Comparison of ENCODE assay signal across 1 cellular context in genomic region chr6:43669922-43670622, GRCh38.
A peak's percentile ranks its signal among the peaks of the same experiment; 100 is the strongest.
TF ChIP-seq lines count a peak whose summit lies in the region.

No MANE protein-coding gene starts in this region.

TF ChIP-seq in K562, 482 proteins besides CTCF, POLR2A, EP300 and RAD21 (continued from another document and continues in another):
- TF ChIP-seq, protein P1, sequence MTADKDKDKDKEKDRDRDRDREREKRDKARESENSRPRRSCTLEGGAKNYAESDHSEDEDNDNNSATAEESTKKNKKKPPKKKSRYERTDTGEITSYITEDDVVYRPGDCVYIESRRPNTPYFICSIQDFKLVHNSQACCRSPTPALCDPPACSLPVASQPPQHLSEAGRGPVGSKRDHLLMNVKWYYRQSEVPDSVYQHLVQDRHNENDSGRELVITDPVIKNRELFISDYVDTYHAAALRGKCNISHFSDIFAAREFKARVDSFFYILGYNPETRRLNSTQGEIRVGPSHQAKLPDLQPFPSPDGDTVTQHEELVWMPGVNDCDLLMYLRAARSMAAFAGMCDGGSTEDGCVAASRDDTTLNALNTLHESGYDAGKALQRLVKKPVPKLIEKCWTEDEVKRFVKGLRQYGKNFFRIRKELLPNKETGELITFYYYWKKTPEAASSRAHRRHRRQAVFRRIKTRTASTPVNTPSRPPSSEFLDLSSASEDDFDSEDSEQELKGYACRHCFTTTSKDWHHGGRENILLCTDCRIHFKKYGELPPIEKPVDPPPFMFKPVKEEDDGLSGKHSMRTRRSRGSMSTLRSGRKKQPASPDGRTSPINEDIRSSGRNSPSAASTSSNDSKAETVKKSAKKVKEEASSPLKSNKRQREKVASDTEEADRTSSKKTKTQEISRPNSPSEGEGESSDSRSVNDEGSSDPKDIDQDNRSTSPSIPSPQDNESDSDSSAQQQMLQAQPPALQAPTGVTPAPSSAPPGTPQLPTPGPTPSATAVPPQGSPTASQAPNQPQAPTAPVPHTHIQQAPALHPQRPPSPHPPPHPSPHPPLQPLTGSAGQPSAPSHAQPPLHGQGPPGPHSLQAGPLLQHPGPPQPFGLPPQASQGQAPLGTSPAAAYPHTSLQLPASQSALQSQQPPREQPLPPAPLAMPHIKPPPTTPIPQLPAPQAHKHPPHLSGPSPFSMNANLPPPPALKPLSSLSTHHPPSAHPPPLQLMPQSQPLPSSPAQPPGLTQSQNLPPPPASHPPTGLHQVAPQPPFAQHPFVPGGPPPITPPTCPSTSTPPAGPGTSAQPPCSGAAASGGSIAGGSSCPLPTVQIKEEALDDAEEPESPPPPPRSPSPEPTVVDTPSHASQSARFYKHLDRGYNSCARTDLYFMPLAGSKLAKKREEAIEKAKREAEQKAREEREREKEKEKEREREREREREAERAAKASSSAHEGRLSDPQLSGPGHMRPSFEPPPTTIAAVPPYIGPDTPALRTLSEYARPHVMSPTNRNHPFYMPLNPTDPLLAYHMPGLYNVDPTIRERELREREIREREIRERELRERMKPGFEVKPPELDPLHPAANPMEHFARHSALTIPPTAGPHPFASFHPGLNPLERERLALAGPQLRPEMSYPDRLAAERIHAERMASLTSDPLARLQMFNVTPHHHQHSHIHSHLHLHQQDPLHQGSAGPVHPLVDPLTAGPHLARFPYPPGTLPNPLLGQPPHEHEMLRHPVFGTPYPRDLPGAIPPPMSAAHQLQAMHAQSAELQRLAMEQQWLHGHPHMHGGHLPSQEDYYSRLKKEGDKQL (CRISPR knock-in tag; IDR thresholded peaks at IDR 0.05; ENCODE audit: borderline replicate concordance): no peak
- TF ChIP-seq BCOR (IDR thresholded peaks at IDR 0.05): peak; percentile 43; the same call in 1 of the 2 replicates
- TF ChIP-seq TCF7 (IDR thresholded peaks at IDR 0.05; ENCODE audit: borderline replicate concordance): no peak
- TF ChIP-seq ZNF197 (CRISPR knock-in tag; IDR thresholded peaks at IDR 0.05; ENCODE audit: low read depth): no peak
- TF ChIP-seq ZNF561 (CRISPR knock-in tag; conservative IDR thresholded peaks at IDR 0.05): no peak
- TF ChIP-seq NBN (IDR thresholded peaks at IDR 0.05; ENCODE audit: low read depth): no peak
- TF ChIP-seq CEBPG (CRISPR knock-in tag; IDR thresholded peaks at IDR 0.05): no peak
- TF ChIP-seq CEBPG (tag; conservative IDR thresholded peaks at IDR 0.05 in 1 of 2, IDR thresholded peaks at IDR 0.05 in 1 of 2): no peak
- no peak for TF ChIP-seq SREBF2 (CRISPR knock-in tag; IDR thresholded peaks at IDR 0.05)
- 0 out of 2 replicates have a peak, but pooled peaks have one; percentile 14 for TF ChIP-seq CREM (IDR thresholded peaks at IDR 0.05; ENCODE audit: low read depth)
- TF ChIP-seq C11orf30 (IDR thresholded peaks at IDR 0.05; ENCODE audit: low read depth): peak; percentile 56
- no peak for TF ChIP-seq SIN3A (IDR thresholded peaks at IDR 0.05; ENCODE audit: borderline replicate concordance in 2 of 2, control insufficient read depth in 1 of 2, low read depth in 2 of 2, low read length in 2 of 2)
- no peak for TF ChIP-seq HNRNPH1 (optimal IDR thresholded peaks at IDR 0.05; ENCODE audit: low read depth, low read length)
- no peak for TF ChIP-seq SMARCA4 (IDR thresholded peaks at IDR 0.05)
- TF ChIP-seq PPARD (CRISPR knock-in tag; IDR thresholded peaks at IDR 0.05): no peak
- TF ChIP-seq, protein P2, sequence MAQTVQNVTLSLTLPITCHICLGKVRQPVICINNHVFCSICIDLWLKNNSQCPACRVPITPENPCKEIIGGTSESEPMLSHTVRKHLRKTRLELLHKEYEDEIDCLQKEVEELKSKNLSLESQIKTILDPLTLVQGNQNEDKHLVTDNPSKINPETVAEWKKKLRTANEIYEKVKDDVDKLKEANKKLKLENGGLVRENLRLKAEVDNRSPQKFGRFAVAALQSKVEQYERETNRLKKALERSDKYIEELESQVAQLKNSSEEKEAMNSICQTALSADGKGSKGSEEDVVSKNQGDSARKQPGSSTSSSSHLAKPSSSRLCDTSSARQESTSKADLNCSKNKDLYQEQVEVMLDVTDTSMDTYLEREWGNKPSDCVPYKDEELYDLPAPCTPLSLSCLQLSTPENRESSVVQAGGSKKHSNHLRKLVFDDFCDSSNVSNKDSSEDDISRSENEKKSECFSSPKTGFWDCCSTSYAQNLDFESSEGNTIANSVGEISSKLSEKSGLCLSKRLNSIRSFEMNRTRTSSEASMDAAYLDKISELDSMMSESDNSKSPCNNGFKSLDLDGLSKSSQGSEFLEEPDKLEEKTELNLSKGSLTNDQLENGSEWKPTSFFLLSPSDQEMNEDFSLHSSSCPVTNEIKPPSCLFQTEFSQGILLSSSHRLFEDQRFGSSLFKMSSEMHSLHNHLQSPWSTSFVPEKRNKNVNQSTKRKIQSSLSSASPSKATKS (CRISPR knock-in tag; IDR thresholded peaks at IDR 0.05): no peak
- TF ChIP-seq, protein P3, sequence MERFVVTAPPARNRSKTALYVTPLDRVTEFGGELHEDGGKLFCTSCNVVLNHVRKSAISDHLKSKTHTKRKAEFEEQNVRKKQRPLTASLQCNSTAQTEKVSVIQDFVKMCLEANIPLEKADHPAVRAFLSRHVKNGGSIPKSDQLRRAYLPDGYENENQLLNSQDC (CRISPR knock-in tag; IDR thresholded peaks at IDR 0.05): no peak
- TF ChIP-seq RNF2 (IDR thresholded peaks at IDR 0.05): no peak
- TF ChIP-seq ZNF212 (CRISPR knock-in tag; IDR thresholded peaks at IDR 0.05): no peak
- TF ChIP-seq HLTF (IDR thresholded peaks at IDR 0.05): no peak
- TF ChIP-seq CCAR2 (IDR thresholded peaks at IDR 0.05; ENCODE audit: low read depth, low read length): no peak
- no peak for TF ChIP-seq ATF3 (IDR thresholded peaks at IDR 0.05)
- no peak for TF ChIP-seq ATF3 (CRISPR knock-in tag; conservative IDR thresholded peaks at IDR 0.05)
- no peak for TF ChIP-seq FOXJ2 (tag; IDR thresholded peaks at IDR 0.05)
- TF ChIP-seq ZNF707 (CRISPR knock-in tag; conservative IDR thresholded peaks at IDR 0.05): no peak
- TF ChIP-seq, protein P4, sequence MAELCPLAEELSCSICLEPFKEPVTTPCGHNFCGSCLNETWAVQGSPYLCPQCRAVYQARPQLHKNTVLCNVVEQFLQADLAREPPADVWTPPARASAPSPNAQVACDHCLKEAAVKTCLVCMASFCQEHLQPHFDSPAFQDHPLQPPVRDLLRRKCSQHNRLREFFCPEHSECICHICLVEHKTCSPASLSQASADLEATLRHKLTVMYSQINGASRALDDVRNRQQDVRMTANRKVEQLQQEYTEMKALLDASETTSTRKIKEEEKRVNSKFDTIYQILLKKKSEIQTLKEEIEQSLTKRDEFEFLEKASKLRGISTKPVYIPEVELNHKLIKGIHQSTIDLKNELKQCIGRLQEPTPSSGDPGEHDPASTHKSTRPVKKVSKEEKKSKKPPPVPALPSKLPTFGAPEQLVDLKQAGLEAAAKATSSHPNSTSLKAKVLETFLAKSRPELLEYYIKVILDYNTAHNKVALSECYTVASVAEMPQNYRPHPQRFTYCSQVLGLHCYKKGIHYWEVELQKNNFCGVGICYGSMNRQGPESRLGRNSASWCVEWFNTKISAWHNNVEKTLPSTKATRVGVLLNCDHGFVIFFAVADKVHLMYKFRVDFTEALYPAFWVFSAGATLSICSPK (IDR thresholded peaks at IDR 0.05; ENCODE audit: borderline replicate concordance): no peak
- no peak; the same call in 1 of the 2 replicates for TF ChIP-seq HMG20B (CRISPR knock-in tag; IDR thresholded peaks at IDR 0.05)
- no peak for TF ChIP-seq ILK (tag; IDR thresholded peaks at IDR 0.05; ENCODE audit: borderline replicate concordance, low read depth)
- no peak for TF ChIP-seq MBD2 (IDR thresholded peaks at IDR 0.05; ENCODE audit: borderline replicate concordance, low read depth)
- no peak for TF ChIP-seq KLF6 (CRISPR knock-in tag; IDR thresholded peaks at IDR 0.05; ENCODE audit: borderline replicate concordance)
- TF ChIP-seq, protein P5, sequence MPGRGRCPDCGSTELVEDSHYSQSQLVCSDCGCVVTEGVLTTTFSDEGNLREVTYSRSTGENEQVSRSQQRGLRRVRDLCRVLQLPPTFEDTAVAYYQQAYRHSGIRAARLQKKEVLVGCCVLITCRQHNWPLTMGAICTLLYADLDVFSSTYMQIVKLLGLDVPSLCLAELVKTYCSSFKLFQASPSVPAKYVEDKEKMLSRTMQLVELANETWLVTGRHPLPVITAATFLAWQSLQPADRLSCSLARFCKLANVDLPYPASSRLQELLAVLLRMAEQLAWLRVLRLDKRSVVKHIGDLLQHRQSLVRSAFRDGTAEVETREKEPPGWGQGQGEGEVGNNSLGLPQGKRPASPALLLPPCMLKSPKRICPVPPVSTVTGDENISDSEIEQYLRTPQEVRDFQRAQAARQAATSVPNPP (IDR thresholded peaks at IDR 0.05; ENCODE audit: borderline replicate concordance, insufficient read depth, insufficient read length): no peak
- no peak for TF ChIP-seq SAP30 (IDR thresholded peaks at IDR 0.05; ENCODE audit: borderline replicate concordance, insufficient read depth, low read depth, low read length, poor library complexity, severe bottlenecking)
- TF ChIP-seq, protein P6, sequence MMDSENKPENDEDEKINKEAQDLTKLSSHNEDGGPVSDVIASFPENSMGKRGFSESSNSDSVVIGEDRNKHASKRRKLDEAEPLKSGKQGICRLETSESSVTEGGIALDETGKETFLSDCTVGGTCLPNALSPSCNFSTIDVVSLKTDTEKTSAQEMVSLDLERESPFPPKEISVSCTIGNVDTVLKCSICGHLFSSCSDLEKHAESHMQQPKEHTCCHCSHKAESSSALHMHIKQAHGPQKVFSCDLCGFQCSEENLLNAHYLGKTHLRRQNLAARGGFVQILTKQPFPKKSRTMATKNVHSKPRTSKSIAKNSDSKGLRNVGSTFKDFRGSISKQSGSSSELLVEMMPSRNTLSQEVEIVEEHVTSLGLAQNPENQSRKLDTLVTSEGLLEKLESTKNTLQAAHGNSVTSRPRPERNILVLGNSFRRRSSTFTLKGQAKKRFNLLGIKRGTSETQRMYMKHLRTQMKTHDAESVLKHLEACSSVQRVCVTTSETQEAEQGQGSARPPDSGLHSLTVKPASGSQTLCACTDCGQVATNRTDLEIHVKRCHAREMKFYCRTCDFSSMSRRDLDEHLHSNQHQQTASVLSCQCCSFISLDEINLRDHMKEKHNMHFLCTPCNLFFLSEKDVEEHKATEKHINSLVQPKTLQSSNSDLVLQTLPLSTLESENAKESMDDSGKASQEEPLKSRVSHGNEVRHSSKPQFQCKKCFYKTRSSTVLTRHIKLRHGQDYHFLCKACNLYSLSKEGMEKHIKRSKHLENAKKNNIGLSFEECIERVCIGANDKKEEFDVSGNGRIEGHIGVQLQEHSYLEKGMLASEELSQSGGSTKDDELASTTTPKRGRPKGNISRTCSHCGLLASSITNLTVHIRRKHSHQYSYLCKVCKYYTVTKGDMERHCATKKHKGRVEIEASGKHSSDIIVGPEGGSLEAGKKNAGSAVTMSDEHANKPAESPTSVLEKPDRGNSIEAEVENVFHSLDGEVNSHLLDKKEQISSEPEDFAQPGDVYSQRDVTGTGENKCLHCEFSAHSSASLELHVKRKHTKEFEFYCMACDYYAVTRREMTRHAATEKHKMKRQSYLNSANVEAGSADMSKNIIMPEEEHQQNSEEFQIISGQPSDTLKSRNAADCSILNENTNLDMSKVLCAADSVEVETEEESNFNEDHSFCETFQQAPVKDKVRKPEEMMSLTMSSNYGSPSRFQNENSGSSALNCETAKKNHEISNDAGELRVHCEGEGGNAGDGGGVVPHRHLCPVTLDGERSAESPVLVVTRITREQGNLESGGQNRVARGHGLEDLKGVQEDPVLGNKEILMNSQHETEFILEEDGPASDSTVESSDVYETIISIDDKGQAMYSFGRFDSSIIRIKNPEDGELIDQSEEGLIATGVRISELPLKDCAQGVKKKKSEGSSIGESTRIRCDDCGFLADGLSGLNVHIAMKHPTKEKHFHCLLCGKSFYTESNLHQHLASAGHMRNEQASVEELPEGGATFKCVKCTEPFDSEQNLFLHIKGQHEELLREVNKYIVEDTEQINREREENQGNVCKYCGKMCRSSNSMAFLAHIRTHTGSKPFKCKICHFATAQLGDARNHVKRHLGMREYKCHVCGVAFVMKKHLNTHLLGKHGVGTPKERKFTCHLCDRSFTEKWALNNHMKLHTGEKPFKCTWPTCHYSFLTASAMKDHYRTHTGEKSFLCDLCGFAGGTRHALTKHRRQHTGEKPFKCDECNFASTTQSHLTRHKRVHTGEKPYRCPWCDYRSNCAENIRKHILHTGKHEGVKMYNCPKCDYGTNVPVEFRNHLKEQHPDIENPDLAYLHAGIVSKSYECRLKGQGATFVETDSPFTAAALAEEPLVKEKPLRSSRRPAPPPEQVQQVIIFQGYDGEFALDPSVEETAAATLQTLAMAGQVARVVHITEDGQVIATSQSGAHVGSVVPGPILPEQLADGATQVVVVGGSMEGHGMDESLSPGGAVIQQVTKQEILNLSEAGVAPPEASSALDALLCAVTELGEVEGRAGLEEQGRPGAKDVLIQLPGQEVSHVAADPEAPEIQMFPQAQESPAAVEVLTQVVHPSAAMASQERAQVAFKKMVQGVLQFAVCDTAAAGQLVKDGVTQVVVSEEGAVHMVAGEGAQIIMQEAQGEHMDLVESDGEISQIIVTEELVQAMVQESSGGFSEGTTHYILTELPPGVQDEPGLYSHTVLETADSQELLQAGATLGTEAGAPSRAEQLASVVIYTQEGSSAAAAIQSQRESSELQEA (IDR thresholded peaks at IDR 0.05; ENCODE audit: low read depth): no peak
- TF ChIP-seq GTF2A2 (tag; IDR thresholded peaks at IDR 0.05): no peak
- TF ChIP-seq EGR1 (conservative IDR thresholded peaks at IDR 0.05): 0 out of 2 replicates have a peak, but pooled peaks have one; percentile 32
- TF ChIP-seq, protein P7, sequence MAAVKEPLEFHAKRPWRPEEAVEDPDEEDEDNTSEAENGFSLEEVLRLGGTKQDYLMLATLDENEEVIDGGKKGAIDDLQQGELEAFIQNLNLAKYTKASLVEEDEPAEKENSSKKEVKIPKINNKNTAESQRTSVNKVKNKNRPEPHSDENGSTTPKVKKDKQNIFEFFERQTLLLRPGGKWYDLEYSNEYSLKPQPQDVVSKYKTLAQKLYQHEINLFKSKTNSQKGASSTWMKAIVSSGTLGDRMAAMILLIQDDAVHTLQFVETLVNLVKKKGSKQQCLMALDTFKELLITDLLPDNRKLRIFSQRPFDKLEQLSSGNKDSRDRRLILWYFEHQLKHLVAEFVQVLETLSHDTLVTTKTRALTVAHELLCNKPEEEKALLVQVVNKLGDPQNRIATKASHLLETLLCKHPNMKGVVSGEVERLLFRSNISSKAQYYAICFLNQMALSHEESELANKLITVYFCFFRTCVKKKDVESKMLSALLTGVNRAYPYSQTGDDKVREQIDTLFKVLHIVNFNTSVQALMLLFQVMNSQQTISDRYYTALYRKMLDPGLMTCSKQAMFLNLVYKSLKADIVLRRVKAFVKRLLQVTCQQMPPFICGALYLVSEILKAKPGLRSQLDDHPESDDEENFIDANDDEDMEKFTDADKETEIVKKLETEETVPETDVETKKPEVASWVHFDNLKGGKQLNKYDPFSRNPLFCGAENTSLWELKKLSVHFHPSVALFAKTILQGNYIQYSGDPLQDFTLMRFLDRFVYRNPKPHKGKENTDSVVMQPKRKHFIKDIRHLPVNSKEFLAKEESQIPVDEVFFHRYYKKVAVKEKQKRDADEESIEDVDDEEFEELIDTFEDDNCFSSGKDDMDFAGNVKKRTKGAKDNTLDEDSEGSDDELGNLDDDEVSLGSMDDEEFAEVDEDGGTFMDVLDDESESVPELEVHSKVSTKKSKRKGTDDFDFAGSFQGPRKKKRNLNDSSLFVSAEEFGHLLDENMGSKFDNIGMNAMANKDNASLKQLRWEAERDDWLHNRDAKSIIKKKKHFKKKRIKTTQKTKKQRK (IDR thresholded peaks at IDR 0.05; ENCODE audit: borderline replicate concordance, low read depth, low read length): no peak
- TF ChIP-seq ZKSCAN8 (CRISPR knock-in tag; IDR thresholded peaks at IDR 0.05): no peak
